Comparison of ENCODE assay signal across 6 cellular contexts in genomic region chr6:120930500-120930899, GRCh38.
A peak's percentile ranks its signal among the peaks of the same experiment; 100 is the strongest.
DNase-seq lines count a peak whose midpoint lies in the region; TF ChIP-seq lines count a peak whose summit lies in the region.
"Not testable (repeated sequence)": the region's sequence is repeated elsewhere in the genome, so short reads cannot be mapped to it uniquely, and the experiment has no call there.

No MANE protein-coding gene starts in this region.

- WGBS in H9 (ENCODE audit: extremely low coverage, insufficient read length, low lambda C conversion rate), result no CpG with 5 or more reads among the region's 4 CpGs
- 20 to 36% methylated on average over 2 to 3 of the region's 4 CpGs for WGBS in endodermal cell (ENCODE audit: insufficient coverage in 1 of 2, insufficient read length in 1 of 2), 2 experiments

- POLR2A ChIA-PET in Caco-2 (lab: Charles Lee), result not testable (repeated sequence)

- H3T11ph ChIP-seq in H9 (ENCODE audit: low read length), result not testable (repeated sequence)

- not testable (repeated sequence) for H3K4me2 ChIP-seq in H9 (ENCODE audit: insufficient read depth, insufficient read length, low read length)

- not testable (repeated sequence) for H2BK5ac ChIP-seq in H9 (ENCODE audit: insufficient read length, low read length)

- not testable (repeated sequence) for H3K27me3 Mint-ChIP-seq in Caco-2 (ENCODE audit: insufficient read depth, unreplicated experiment); endodermal cell (ENCODE audit: insufficient read depth); progenitor cell of endocrine pancreas
- peaks cover 12% of the 10 kb centered on the region for H3K27me3 Mint-ChIP-seq in H9 (ENCODE audit: low read depth)

- not testable (repeated sequence) for H3K36me3 ChIP-seq in Caco-2 (ENCODE audit: control insufficient read depth, insufficient read depth, low read length); HUES6 (ENCODE audit: control insufficient read depth, insufficient read depth, low read length); endodermal cell (ENCODE audit: control insufficient read depth, insufficient read depth, low read length); iPS-15b (ENCODE audit: control insufficient read depth, insufficient read depth, low read length)

- not testable (repeated sequence) for H3K23me2 ChIP-seq in H9 (ENCODE audit: insufficient read length, low read depth, low read length, poor library complexity, severe bottlenecking)

- H4K8ac ChIP-seq in H9 (replicated peaks; ENCODE audit: insufficient read length, low read depth, low read length), result not testable (repeated sequence)

- H3K4me3 Mint-ChIP-seq in Caco-2 (ENCODE audit: unreplicated experiment); H9; endodermal cell; progenitor cell of endocrine pancreas (ENCODE audit: low read depth): not testable (repeated sequence)

- H3K23ac ChIP-seq in H9 (ENCODE audit: insufficient read length, low read depth, low read length), result not testable (repeated sequence)

- H4K20me1 ChIP-seq in H9 (ENCODE audit: control insufficient read depth, insufficient read depth, insufficient read length), result not testable (repeated sequence)

- H3K27me3 ChIP-seq in Caco-2 (replicated peaks; ENCODE audit: control insufficient read depth, insufficient read depth, low read length); H9 (ENCODE audit: insufficient read depth, low read length); HUES6 (ENCODE audit: control insufficient read depth, insufficient read depth, low read length); endodermal cell (ENCODE audit: control insufficient read depth, insufficient read depth, low read length, poor library complexity, severe bottlenecking); iPS-15b (ENCODE audit: control insufficient read depth, insufficient read depth, low read length): not testable (repeated sequence)

- CTCF ChIA-PET in Caco-2 (lab: Charles Lee), result not testable (repeated sequence)

- H2AK5ac ChIP-seq in H9 (ENCODE audit: insufficient read length, low read length), result not testable (repeated sequence)

- intact Hi-C loops in Caco-2 (cut with micrococcal nuclease; ENCODE audit: unreplicated experiment), result not testable (repeated sequence)

- H4K91ac ChIP-seq in H9 (ENCODE audit: insufficient read length, low read depth, low read length), result not testable (repeated sequence)

- not testable (repeated sequence) for H3K18ac ChIP-seq in H9 (ENCODE audit: insufficient read length, low read depth, low read length)

- not testable (repeated sequence) for H2AFZ ChIP-seq in H9 (ENCODE audit: low read length)

- peak overlapping the region; percentile 38 for H3K27ac Mint-ChIP-seq in Caco-2 (ENCODE audit: unreplicated experiment)
- peak overlapping the region in 1 of 3 experiments; percentile 95; a peak in 2 of 7 replicates for H3K27ac Mint-ChIP-seq in H9
- peak overlapping the region; percentile 59 for H3K27ac Mint-ChIP-seq in endodermal cell
- H3K27ac Mint-ChIP-seq in progenitor cell of endocrine pancreas, result peak overlapping the region; percentile 35

- not testable (repeated sequence) for H3K14ac ChIP-seq in H9 (ENCODE audit: insufficient read depth, low read length)

- not testable (repeated sequence) for H2BK12ac ChIP-seq in H9 (ENCODE audit: insufficient read length, low read depth, low read length)

- not testable (repeated sequence) for H3K79me1 ChIP-seq in H9 (ENCODE audit: insufficient read depth, low read depth, low read length, poor library complexity, severe bottlenecking)

- H2BK120ac ChIP-seq in H9 (ENCODE audit: low read depth, low read length, poor library complexity, severe bottlenecking), result not testable (repeated sequence)

- H3K4ac ChIP-seq in H9 (ENCODE audit: low read depth, low read length), result not testable (repeated sequence)

- not testable (repeated sequence) for H3K9me3 ChIP-seq in Caco-2; H9 (ENCODE audit: control insufficient read depth, low read depth, low read length); HUES6 (ENCODE audit: control insufficient read depth, insufficient read depth, low read depth, low read length); endodermal cell (ENCODE audit: control insufficient read depth, low read length); iPS-15b (ENCODE audit: control insufficient read depth, insufficient read depth, low read length)

- H3K4me1 ChIP-seq in Caco-2; H9 (ENCODE audit: insufficient read depth, low read length); endodermal cell (ENCODE audit: control insufficient read depth, insufficient read depth, low read length): not testable (repeated sequence)
- H3K4me1 ChIP-seq in HUES6 (ENCODE audit: control insufficient read depth, insufficient read depth, low read length) (peaks cover 35% of the 10 kb centered on the region), iPS-15b (ENCODE audit: control insufficient read depth, insufficient read depth, low read length) (peaks cover 26% of the 10 kb centered on the region)

- H3K9ac ChIP-seq in H9 (ENCODE audit: extremely low read depth, insufficient read length, low read length); endodermal cell (ENCODE audit: extremely low read depth, low read length, poor library complexity, severe bottlenecking); iPS-15b (ENCODE audit: low read depth, low read length): not testable (repeated sequence)
- H3K9ac ChIP-seq in HUES6 (ENCODE audit: low read length), result peak overlapping the region; percentile 57

- BruUV-seq in Caco-2 (replicated peaks; lab: Mats Ljungman, UMichigan), result not testable (repeated sequence)

- H3K9me3 Mint-ChIP-seq in Caco-2 (ENCODE audit: unreplicated experiment), result peaks cover 14% of the 10 kb centered on the region
- peaks cover 10 to 12% of the 10 kb centered on the region in 2 experiments; a peak in 4 of 5 replicates for H3K9me3 Mint-ChIP-seq in H9
- H3K9me3 Mint-ChIP-seq in endodermal cell, result peaks cover 15% of the 10 kb centered on the region
- not testable (repeated sequence) for H3K9me3 Mint-ChIP-seq in progenitor cell of endocrine pancreas (ENCODE audit: low read depth)

- not testable (repeated sequence) for H2BK20ac ChIP-seq in H9 (ENCODE audit: low read depth, low read length, poor library complexity, severe bottlenecking)

- H2BK15ac ChIP-seq in H9 (ENCODE audit: low read depth, low read length), result not testable (repeated sequence)

- not testable (repeated sequence) for DNase-seq in Caco-2; H9; progenitor cell of endocrine pancreas (ENCODE audit: low spot score, unreplicated experiment)
- DNase-seq in endodermal cell, result peak; percentile 53

- H3K4me1 Mint-ChIP-seq in Caco-2 (ENCODE audit: low read depth, unreplicated experiment) (peaks cover 19% of the 10 kb centered on the region), H9 (peaks cover 49 to 56% of the 10 kb centered on the region in 2 experiments), endodermal cell (peaks cover 64% of the 10 kb centered on the region), progenitor cell of endocrine pancreas (ENCODE audit: low read depth) (peaks cover 25% of the 10 kb centered on the region)

- not testable (repeated sequence) for H3K27ac ChIP-seq in H9 (ENCODE audit: insufficient read length, low read depth, low read length); endodermal cell (ENCODE audit: low read depth, low read length)
- H3K27ac ChIP-seq in HUES6 (ENCODE audit: low read depth, low read length), result peak overlapping the region; percentile 88; the same call in 1 of the 2 replicates

- H3K4me3 ChIP-seq in Caco-2 (ENCODE audit: low read depth, low read length), result not testable (repeated sequence)
- H3K4me3 ChIP-seq in HUES6 (ENCODE audit: low read depth, low read length) (peak overlapping the region; percentile 9; the same call in 1 of the 2 replicates), endodermal cell (ENCODE audit: low read length) (peak overlapping the region; percentile 19), iPS-15b (ENCODE audit: low read depth, low read length) (peak overlapping the region; percentile 9)

- not testable (repeated sequence) for H4K5ac ChIP-seq in H9 (ENCODE audit: insufficient read length, low read depth, low read length)

- H3K56ac ChIP-seq in H9 (ENCODE audit: insufficient read length, low read depth, low read length), result not testable (repeated sequence)

- not testable (repeated sequence) for H3K79me2 ChIP-seq in H9 (ENCODE audit: insufficient read depth, low read length)

- not testable (repeated sequence) for H3K36me3 Mint-ChIP-seq in Caco-2 (ENCODE audit: insufficient read depth, unreplicated experiment); H9 (ENCODE audit: insufficient read depth in 1 of 3, low read depth in 3 of 3); endodermal cell (ENCODE audit: low read depth); progenitor cell of endocrine pancreas (ENCODE audit: insufficient read depth)

- TF ChIP-seq CTCF in Caco-2 (IDR thresholded peaks at IDR 0.05; ENCODE audit: insufficient read depth in 1 of 2, low read depth in 1 of 2, low read length in 1 of 2, severe bottlenecking in 1 of 2, unreplicated experiment in 1 of 2); progenitor cell of endocrine pancreas (IDR thresholded peaks at IDR 0.05; ENCODE audit: unreplicated experiment): not testable (repeated sequence)
- TF ChIP-seq CTCF in H9 (conservative IDR thresholded peaks at IDR 0.05), result peak; percentile 29; the same call in 2 of the 3 replicates
- peak; percentile 35 for TF ChIP-seq CTCF in endodermal cell (conservative IDR thresholded peaks at IDR 0.05)
